Comparison of ENCODE assay signal across 16 cellular contexts in genomic region chr6:151005126-151005525, GRCh38.
DNase-seq lines count a peak whose midpoint lies in the region; ATAC-seq and TF ChIP-seq lines count a peak whose summit lies in the region.
"Had no signal": no experiment of that assay in that cellular context is flagged by ENCODE, and none has a peak within 500 bp of the region (broad histone marks: within the 10 kb centered on the region; RNA-seq: fewer than 3 reads in every experiment).

No MANE protein-coding gene starts in this region.

- peaks cover 0 to 11% (median 0%) of the 10 kb centered on the region in 3 donors for H3K4me1 ChIP-seq in skeletal muscle tissue (ENCODE audit: control insufficient read depth in 3 of 3, insufficient read depth in 3 of 3, low read length in 3 of 3)
- H3K4me1 ChIP-seq in mucosa of descending colon (ENCODE audit: low read depth), result peaks cover 7% of the 10 kb centered on the region

- no peak for ATAC-seq in mucosa of descending colon
- ATAC-seq: HCT116, K562 had no signal

- H3K27ac Mint-ChIP-seq in activated CD4-positive, alpha-beta memory T cell treated with anti-CD3 and anti-CD28 coated beads, Interleukin-2, amount 10 ng/mL, durations not matched to agents 7 days and 5 days, result peak overlapping the region; percentile 13
- H3K27ac Mint-ChIP-seq in activated CD4-positive, alpha-beta memory T cell treated with anti-CD3 and anti-CD28 coated beads for 36 hours, result no peak overlapping the region

- H3K27me3 ChIP-seq in skeletal muscle tissue (ENCODE audit: control insufficient read depth in 3 of 3, insufficient read depth in 3 of 3, low read length in 3 of 3), result no peaks in the 10 kb centered on the region
- H3K27me3 ChIP-seq: body of pancreas, pancreas had no signal

- POLR2A ChIA-PET in activated CD4-positive, alpha-beta memory T cell treated with anti-CD3 and anti-CD28 coated beads, Interleukin-2, amount 10 ng/mL, durations not matched to agents 7 days and 5 days (lab: Charles Lee), result interaction anchor here (0.7 to 1.7 kb wide), 5 partner anchors 9 to 130 kb away, joined by 3 to 12 read pairs (median 4); no protein-coding TSS in a partner anchor
- POLR2A ChIA-PET in activated CD4-positive, alpha-beta memory T cell treated with anti-CD3 and anti-CD28 coated beads for 36 hours (lab: Charles Lee), result interaction anchor here (1.2 kb wide), 1 partner anchor 17 kb away, joined by 5 read pairs; no protein-coding TSS in a partner anchor

- peak overlapping the region; percentile 3 for H3K4me3 ChIP-seq in LNCaP clone FGC (ENCODE audit: low read depth, low read length)
- no peak overlapping the region for H3K4me3 ChIP-seq in skeletal muscle tissue (ENCODE audit: low read length in 3 of 3)
- no peak overlapping the region for H3K4me3 ChIP-seq in mucosa of descending colon
- H3K4me3 ChIP-seq: body of pancreas, K562, pancreas had no signal

- no peaks in the 10 kb centered on the region for H3K9me3 Mint-ChIP-seq in activated CD4-positive, alpha-beta memory T cell treated with anti-CD3 and anti-CD28 coated beads, Interleukin-2, amount 10 ng/mL, durations not matched to agents 7 days and 5 days
- no peaks in the 10 kb centered on the region for H3K9me3 Mint-ChIP-seq in activated CD4-positive, alpha-beta memory T cell treated with anti-CD3 and anti-CD28 coated beads for 36 hours

- no peaks in the 10 kb centered on the region for H3K27me3 Mint-ChIP-seq in activated CD4-positive, alpha-beta memory T cell treated with anti-CD3 and anti-CD28 coated beads, Interleukin-2, amount 10 ng/mL, durations not matched to agents 7 days and 5 days
- H3K27me3 Mint-ChIP-seq in activated CD4-positive, alpha-beta memory T cell treated with anti-CD3 and anti-CD28 coated beads for 36 hours, result no peaks in the 10 kb centered on the region

- intact Hi-C loops in activated CD4-positive, alpha-beta memory T cell treated with anti-CD3 and anti-CD28 coated beads for 36 hours (cut with micrococcal nuclease), result no loop called here
- intact Hi-C loops in mucosa of descending colon (cut with DNase I, micrococcal nuclease), result no loop called here

- H3K36me3 Mint-ChIP-seq in activated CD4-positive, alpha-beta memory T cell treated with anti-CD3 and anti-CD28 coated beads, Interleukin-2, amount 10 ng/mL, durations not matched to agents 7 days and 5 days (ENCODE audit: low read depth), result no peaks in the 10 kb centered on the region
- H3K36me3 Mint-ChIP-seq in activated CD4-positive, alpha-beta memory T cell treated with anti-CD3 and anti-CD28 coated beads for 36 hours, result peaks cover 5% of the 10 kb centered on the region

- H3K9me3 ChIP-seq in skeletal muscle tissue (ENCODE audit: control insufficient read depth in 3 of 3, low read length in 3 of 3) (no peaks in the 10 kb centered on the region), mucosa of descending colon (no peaks in the 10 kb centered on the region)
- H3K9me3 ChIP-seq: body of pancreas, pancreas, thoracic aorta had no signal

- TF ChIP-seq CTCF in LNCaP clone FGC (IDR thresholded peaks at IDR 0.05; ENCODE audit: control insufficient read depth, extremely low read depth, insufficient read depth) (no peak), mucosa of descending colon (IDR thresholded peaks at IDR 0.05) (no peak)

- no peak for DNase-seq in activated CD4-positive, alpha-beta memory T cell treated with anti-CD3 and anti-CD28 coated beads, Interleukin-2, amount 10 ng/mL, durations not matched to agents 7 days and 5 days
- DNase-seq in activated CD4-positive, alpha-beta memory T cell treated with anti-CD3 and anti-CD28 coated beads for 36 hours, result no peak
- no peak for DNase-seq in LNCaP clone FGC (ENCODE audit: low read depth)
- DNase-seq in epithelial cell of prostate (ENCODE audit: low read depth, low spot score), result no peak
- no peak for DNase-seq in NCI-H2081 treated with DMSO at 0.1 percent for 48 hours (lab: John Stamatoyannopoulos, UW)
- DNase-seq in NCI-H526 treated with DMSO at 0.1 percent for 48 hours (lab: John Stamatoyannopoulos, UW), result no peak
- no peak for DNase-seq in mucosa of descending colon
- DNase-seq: body of pancreas; effector CD8-positive, alpha-beta T cell; mesendoderm; pancreas; stimulated activated CD4-positive, alpha-beta T cell treated with anti-CD3 and anti-CD28 coated beads, Interleukin-15, amount 100 ng/mL, for 24 hours had no signal

- CTCF ChIA-PET in activated CD4-positive, alpha-beta memory T cell treated with anti-CD3 and anti-CD28 coated beads, Interleukin-2, amount 10 ng/mL, durations not matched to agents 7 days and 5 days (lab: Charles Lee), result interaction anchor here (0.6 to 3.6 kb wide), 6 partner anchors 9 to 352 kb away, joined by 3 to 49 read pairs (median 16); no protein-coding TSS in a partner anchor
- CTCF ChIA-PET in activated CD4-positive, alpha-beta memory T cell treated with anti-CD3 and anti-CD28 coated beads for 36 hours (lab: Charles Lee), result interaction anchor here (0.6 to 3.4 kb wide), 5 partner anchors 9 to 319 kb away, joined by 3 to 23 read pairs (median 6); no protein-coding TSS in a partner anchor

- H3K9ac ChIP-seq in skeletal muscle tissue (ENCODE audit: low read depth in 1 of 3, low read length in 3 of 3), result no peak overlapping the region

- H3K4me1 Mint-ChIP-seq in activated CD4-positive, alpha-beta memory T cell treated with anti-CD3 and anti-CD28 coated beads, Interleukin-2, amount 10 ng/mL, durations not matched to agents 7 days and 5 days, result peaks cover 18% of the 10 kb centered on the region
- peaks cover 12% of the 10 kb centered on the region for H3K4me1 Mint-ChIP-seq in activated CD4-positive, alpha-beta memory T cell treated with anti-CD3 and anti-CD28 coated beads for 36 hours (ENCODE audit: low read depth)

- H3K4me3 Mint-ChIP-seq in activated CD4-positive, alpha-beta memory T cell treated with anti-CD3 and anti-CD28 coated beads, Interleukin-2, amount 10 ng/mL, durations not matched to agents 7 days and 5 days, result no peak overlapping the region
- H3K4me3 Mint-ChIP-seq in activated CD4-positive, alpha-beta memory T cell treated with anti-CD3 and anti-CD28 coated beads for 36 hours, result no peak overlapping the region

- H3K27ac ChIP-seq in epithelial cell of prostate, result peak overlapping the region; percentile 55
- H3K27ac ChIP-seq in skeletal muscle tissue (ENCODE audit: low read depth, low read length), result peak overlapping the region; percentile 61

- H3K36me3 ChIP-seq in skeletal muscle tissue (ENCODE audit: control insufficient read depth in 3 of 3, insufficient read depth in 3 of 3, low read length in 3 of 3) (no peaks in the 10 kb centered on the region), mucosa of descending colon (ENCODE audit: low read depth) (no peaks in the 10 kb centered on the region)
- H3K36me3 ChIP-seq: pancreas, thoracic aorta had no signal
